ENCODE assay signal across 9 cellular contexts in genomic region chr3:44993471-44994205, GRCh38. TPM values are rescaled to one million over a fixed set of nuclear protein-coding genes. Genes with fewer than 3 reads are reported as not detected.
DNase-seq lines count a peak whose midpoint lies in the region; ATAC-seq, FAIRE-seq and TF ChIP-seq lines count a peak whose summit lies in the region.
"Had no signal": no experiment of that assay in that cellular context is flagged by ENCODE, and none has a peak within 500 bp of the region (broad histone marks: within the 10 kb centered on the region; RNA-seq: fewer than 3 reads in every experiment).

No MANE protein-coding gene starts in this region.

- intact Hi-C loops in left ventricle myocardium superior (cut with micrococcal nuclease) = no loop called here
- intact Hi-C loops in transverse colon (cut with DNase I; ENCODE audit: low total_unique reads) = no loop called here

- dilution Hi-C loops in keratinocyte (cut with MboI; ENCODE audit: extremely low pct_ligation_motif_present, low sequenced_read_pairs) = no loop called here

- no peak for FAIRE-seq in keratinocyte (lab: Jason Lieb, UNC)

- TF ChIP-seq POLR2A in transverse colon (IDR thresholded peaks at IDR 0.05) = no peak

- in situ Hi-C loops in astrocyte of the spinal cord (cut with HindIII; ENCODE audit: low sequenced_read_pairs) (no loop called here), transverse colon (cut with MboI; ENCODE audit: low pct_ligation_motif_present in 1 of 4, low pct_unique_long_range_greater_than_20kb in 1 of 4, low sequenced_read_pairs in 3 of 4) (no loop called here)

- H3K79me2 ChIP-seq in keratinocyte (ENCODE audit: control insufficient read depth, insufficient read depth, low read length) = peaks cover 24% of the 10 kb centered on the region

- peaks cover 5% of the 10 kb centered on the region for H3K9me1 ChIP-seq in keratinocyte (ENCODE audit: control insufficient read depth, extremely low read depth, insufficient read depth, low read length)

- H3K27ac ChIP-seq in right atrium auricular region (peak overlapping the region in 1 of 2 donors; percentile 28), keratinocyte (ENCODE audit: control insufficient read depth, insufficient read depth, low read length) (peak overlapping the region; percentile 98), transverse colon (peak overlapping the region; percentile 13 to 39 (median 24))
- H3K27ac ChIP-seq: SK-N-MC had no signal

- TF ChIP-seq EP300 in transverse colon (IDR thresholded peaks at IDR 0.05; ENCODE audit: low read depth) = no peak

- DNase-seq in left ventricle myocardium superior (no peak), right atrium auricular region (ENCODE audit: low spot score) (no peak), astrocyte of the spinal cord (ENCODE audit: low read depth, low spot score) (peak; percentile 69), keratinocyte (ENCODE audit: low read depth, low spot score) (peak; percentile 79), transverse colon (no peak), ureter (ENCODE audit: low spot score) (no peak), NCI-H187 (lab: John Stamatoyannopoulos, UW) (no peak)

- peak overlapping the region; percentile 57 for H2AFZ ChIP-seq in keratinocyte (ENCODE audit: control insufficient read depth, low read length)

- ATAC-seq in left ventricle myocardium superior = peak; percentile 37
- ATAC-seq in GM18873 (IDR thresholded peaks at IDR 0.05; ENCODE audit: low FRiP score, unreplicated experiment) = no peak

- no peaks in the 10 kb centered on the region for H3K27me3 ChIP-seq in right atrium auricular region
- H3K27me3 ChIP-seq in keratinocyte (ENCODE audit: control insufficient read depth, extremely low read depth, insufficient read depth, low read length) = no peaks in the 10 kb centered on the region
- H3K27me3 ChIP-seq in transverse colon = no peaks in the 10 kb centered on the region

- H3K9me3 ChIP-seq in right atrium auricular region (no peaks in the 10 kb centered on the region), keratinocyte (ENCODE audit: control insufficient read depth, low read depth, low read length) (no peaks in the 10 kb centered on the region), transverse colon (no peaks in the 10 kb centered on the region)

- H3K9ac ChIP-seq in keratinocyte (ENCODE audit: control insufficient read depth, extremely low read depth, insufficient read depth, low read length) = peak overlapping the region; percentile 70

- peaks cover 29% of the 10 kb centered on the region for H3K36me3 ChIP-seq in right atrium auricular region
- H3K36me3 ChIP-seq in keratinocyte (ENCODE audit: control insufficient read depth in 2 of 2, extremely low read depth in 1 of 2, insufficient read depth in 2 of 2, low read length in 2 of 2) = peaks cover 15 to 44% of the 10 kb centered on the region in 2 experiments
- H3K36me3 ChIP-seq in transverse colon = peaks cover 0 to 9% (median 0%) of the 10 kb centered on the region in 4 donors

- H3K4me1 ChIP-seq in right atrium auricular region = peaks cover 0 to 31% of the 10 kb centered on the region in 2 donors
- H3K4me1 ChIP-seq in keratinocyte (ENCODE audit: control insufficient read depth, extremely low read depth, insufficient read depth, low read length) = peaks cover 39% of the 10 kb centered on the region
- H3K4me1 ChIP-seq in transverse colon = peaks cover 3 to 34% (median 18%) of the 10 kb centered on the region in 4 donors

- TF ChIP-seq CTCF in right atrium auricular region (IDR thresholded peaks at IDR 0.05) = no peak
- no peak for TF ChIP-seq CTCF in astrocyte of the spinal cord (IDR thresholded peaks at IDR 0.05; ENCODE audit: low read depth, low read length)
- no peak for TF ChIP-seq CTCF in keratinocyte (optimal IDR thresholded peaks at IDR 0.05 in 1 of 3, IDR thresholded peaks at IDR 0.05 in 1 of 3, conservative IDR thresholded peaks at IDR 0.05 in 1 of 3; ENCODE audit: extremely low read depth in 1 of 3, insufficient read depth in 2 of 3, low read length in 3 of 3)
- no peak for TF ChIP-seq CTCF in transverse colon (IDR thresholded peaks at IDR 0.05)

- no peaks in the 10 kb centered on the region for H4K20me1 ChIP-seq in keratinocyte (ENCODE audit: control insufficient read depth, extremely low read depth, insufficient read depth, low read length)

- H3K4me3 ChIP-seq in right atrium auricular region (no peak overlapping the region), astrocyte of the spinal cord (ENCODE audit: low read depth, low read length) (no peak overlapping the region), keratinocyte (ENCODE audit: control insufficient read depth in 2 of 3, extremely low read depth in 1 of 3, insufficient read depth in 2 of 3, low read depth in 1 of 3, low read length in 3 of 3) (peak overlapping the region in 2 of 3 experiments; percentile 9 to 27), transverse colon (no peak overlapping the region)
- H3K4me3 ChIP-seq: SK-N-MC had no signal

- peak overlapping the region; percentile 82 for H3K4me2 ChIP-seq in keratinocyte (ENCODE audit: control insufficient read depth, extremely low read depth, insufficient read depth, low read depth, low read length)

RNA-seq across cellular contexts. Expression of gene EXOSC7, which starts 17.6 kb away (rescaled TPM):
- total RNA-seq in left ventricle myocardium superior (25.0 TPM), right atrium auricular region (10 to 100 TPM; 38.9 to 52.5 TPM), transverse colon (10 to 100 TPM; 20.3 to 46.4 (median 38.8) TPM), ureter (62.1 TPM)
- 75.9 to 94.4 TPM (median 89.3 TPM) in 3 replicates for polyA plus RNA-seq in keratinocyte
- polyA plus RNA-seq in keratinocyte (2011; ENCODE audit: low read depth) = 52.6 TPM
- 58.5 and 64.7 TPM in 2 replicates for polyA plus RNA-seq in keratinocyte (2011; cell fraction: cytosol; rRNA removed)
- 63.5 and 83.2 TPM in 2 replicates for polyA plus RNA-seq in keratinocyte (2011; cell fraction: nucleus; rRNA removed)
- polyA plus RNA-seq in keratinocyte (2012; ENCODE audit: low replicate concordance) = 77.0 and 80.2 TPM in 2 replicates
- 17.1 to 49.2 TPM (median 30.2 TPM) in 3 replicates for polyA minus RNA-seq in keratinocyte
- 21.9 TPM for polyA minus RNA-seq in keratinocyte (2011; cell fraction: cytosol; rRNA and poly(A)+ RNA removed)
- polyA minus RNA-seq in keratinocyte (2011; cell fraction: nucleus; rRNA and poly(A)+ RNA removed) = 19.9 and 28.8 TPM in 2 replicates

RNA-seq across cellular contexts. Expression of gene ZDHHC3, which starts 17.7 kb away (rescaled TPM):
- total RNA-seq in left ventricle myocardium superior (39.1 TPM), right atrium auricular region (10 to 100 TPM; 40.6 to 60.5 TPM), transverse colon (100 to 1,000 TPM; 142 to 258 (median 170) TPM), ureter (151 TPM)
- polyA plus RNA-seq in keratinocyte = 151 to 203 TPM (median 162 TPM) in 3 replicates
- 50.8 TPM for polyA plus RNA-seq in keratinocyte (2011; ENCODE audit: low read depth)
- polyA plus RNA-seq in keratinocyte (2011; cell fraction: cytosol; rRNA removed) = 193 and 216 TPM in 2 replicates
- polyA plus RNA-seq in keratinocyte (2011; cell fraction: nucleus; rRNA removed) = 123 and 154 TPM in 2 replicates
- polyA plus RNA-seq in keratinocyte (2012; ENCODE audit: low replicate concordance) = 68.9 and 89.7 TPM in 2 replicates
- 381 to 451 TPM (median 383 TPM) in 3 replicates for polyA minus RNA-seq in keratinocyte
- polyA minus RNA-seq in keratinocyte (2011; cell fraction: cytosol; rRNA and poly(A)+ RNA removed) = 123 TPM
- 61.2 and 113 TPM in 2 replicates for polyA minus RNA-seq in keratinocyte (2011; cell fraction: nucleus; rRNA and poly(A)+ RNA removed)

RNA-seq across cellular contexts. Expression of gene CLEC3B, which starts 32.5 kb away (rescaled TPM):
- 68.0 TPM for total RNA-seq in left ventricle myocardium superior
- total RNA-seq in right atrium auricular region = 100 to 1,000 TPM; 138 to 180 TPM
- 0.08 TPM in 1 of 3 replicates, not detected in the others for polyA plus RNA-seq in keratinocyte
- polyA plus RNA-seq in keratinocyte (2011; ENCODE audit: low read depth) = not detected
- polyA plus RNA-seq in keratinocyte (2011; cell fraction: cytosol; rRNA removed) = not detected in 2 replicates
- polyA plus RNA-seq in keratinocyte (2011; cell fraction: nucleus; rRNA removed) = 0.16 TPM in 1 of 2 replicates, not detected in the other
- polyA plus RNA-seq in keratinocyte (2012; ENCODE audit: low replicate concordance) = not detected in 2 replicates
- polyA minus RNA-seq in keratinocyte = 0.20 TPM in 1 of 3 replicates, not detected in the others
- not detected for polyA minus RNA-seq in keratinocyte (2011; cell fraction: cytosol; rRNA and poly(A)+ RNA removed)
- 0.63 TPM in 1 of 2 replicates, not detected in the other for polyA minus RNA-seq in keratinocyte (2011; cell fraction: nucleus; rRNA and poly(A)+ RNA removed)
- total RNA-seq in transverse colon = 10 to 100 TPM in 3 of 4 donors, 1 to 10 TPM in 1; 6.0 to 70.7 (median 16.4) TPM
- total RNA-seq in ureter = 58.9 TPM

Comparison
In these comparisons a context has a peak if more than half of its experiments do, and no peak if none do; other contexts are left out.
1. DNase-seq: peak in astrocyte of the spinal cord (single experiment) and keratinocyte (single experiment); none in left ventricle myocardium superior (single experiment), right atrium auricular region (single experiment), transverse colon (single experiment), ureter (single experiment) and NCI-H187 (0 of 2).
2. H3K4me3 ChIP-seq: peak in keratinocyte (2 of 3); none in right atrium auricular region (0 of 2), astrocyte of the spinal cord (single experiment) and transverse colon (0 of 4).